Comparison of ENCODE assay signal across 10 cellular contexts in the genomic region with DNA sequence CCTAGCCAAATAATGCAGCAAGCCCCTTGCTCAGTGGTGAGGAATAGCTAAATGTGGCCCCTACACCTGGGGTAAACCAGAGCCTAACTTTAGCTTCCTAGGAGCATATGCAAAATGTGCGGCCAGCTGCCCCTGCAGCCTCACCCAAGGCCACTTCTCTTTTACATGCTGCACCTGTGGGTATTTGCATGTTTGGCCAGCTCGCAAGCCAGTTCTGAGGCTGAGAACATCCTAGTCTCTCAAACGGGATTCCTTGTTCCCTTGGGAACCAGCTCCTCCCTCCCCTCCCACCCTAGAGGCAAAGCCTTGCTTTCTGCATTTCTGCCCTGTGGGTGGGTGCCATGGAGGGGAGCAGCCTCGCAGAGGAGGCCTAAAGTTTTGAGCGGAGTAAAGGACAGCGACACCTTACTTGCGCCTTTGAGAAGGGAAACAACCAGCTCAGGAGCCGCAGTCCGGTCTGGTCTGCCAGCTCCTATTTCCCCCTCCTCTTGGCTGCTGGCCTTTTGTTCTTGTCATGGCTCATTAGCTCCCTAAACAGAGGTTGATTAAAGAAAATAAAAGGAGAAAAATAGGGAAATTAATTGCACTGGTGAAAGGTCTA.
A peak's percentile ranks its signal among the peaks of the same experiment; 100 is the strongest.
DNase-seq lines count a peak whose midpoint lies in the region; ATAC-seq and TF ChIP-seq lines count a peak whose summit lies in the region.
"Had no signal": no experiment of that assay in that cellular context is flagged by ENCODE, and none has a peak within 500 bp of the region (broad histone marks: within the 10 kb centered on the region; RNA-seq: fewer than 3 reads in every experiment).

No MANE protein-coding gene starts in this region.

- H3K36me3 ChIP-seq in brain microvascular endothelial cell (replicated peaks) = no peaks in the 10 kb centered on the region

- no peak for TF ChIP-seq CTCF in RWPE1 (conservative IDR thresholded peaks at IDR 0.05; ENCODE audit: low read depth)
- no peak for TF ChIP-seq CTCF in brain microvascular endothelial cell (IDR thresholded peaks at IDR 0.05; ENCODE audit: low read depth, low read length, missing control alignments)
- no peak for TF ChIP-seq CTCF in CD14-positive monocyte (IDR thresholded peaks at IDR 0.05)

- in situ Hi-C loops in brain microvascular endothelial cell (cut with HindIII; ENCODE audit: low pct_ligation_motif_present, low sequenced_read_pairs) = no loop called here

- H3K4me1 Mint-ChIP-seq in CD14-positive monocyte = no peaks in the 10 kb centered on the region
- H3K4me1 Mint-ChIP-seq: activated naive CD8-positive, alpha-beta T cell treated with anti-CD3 and anti-CD28 coated beads, Interleukin-2, amount 10 ng/mL, durations not matched to agents 7 days and 5 days had no signal

- H3K4me3 ChIP-seq in brain microvascular endothelial cell (ENCODE audit: low read depth, low read length) = no peak overlapping the region

- ATAC-seq in GM18517 (IDR thresholded peaks at IDR 0.05; ENCODE audit: unreplicated experiment) (peak; percentile 80), GM21737 (IDR thresholded peaks at IDR 0.05; ENCODE audit: unreplicated experiment) (peak; percentile 64), HG03565 (IDR thresholded peaks at IDR 0.05; ENCODE audit: unreplicated experiment) (peak; percentile 81)

- peaks cover 0 to 1% (median 0%) of the 10 kb centered on the region in 7 donors for H3K9me3 Mint-ChIP-seq in CD14-positive monocyte
- H3K9me3 Mint-ChIP-seq: activated naive CD8-positive, alpha-beta T cell treated with anti-CD3 and anti-CD28 coated beads, Interleukin-2, amount 10 ng/mL, durations not matched to agents 7 days and 5 days had no signal

- no peaks in the 10 kb centered on the region for H3K36me3 Mint-ChIP-seq in CD14-positive monocyte
- H3K36me3 Mint-ChIP-seq: activated naive CD8-positive, alpha-beta T cell treated with anti-CD3 and anti-CD28 coated beads, Interleukin-2, amount 10 ng/mL, durations not matched to agents 7 days and 5 days had no signal

- POLR2A ChIA-PET in RWPE1 (lab: Yijun Ruan, JAX; ENCODE audit: low non-redundant PET) = no interaction called here

- intact Hi-C loops in CD14-positive monocyte (cut with micrococcal nuclease) = no loop called here

- no peak overlapping the region for H3K27ac Mint-ChIP-seq in CD14-positive monocyte
- H3K27ac Mint-ChIP-seq: activated naive CD8-positive, alpha-beta T cell treated with anti-CD3 and anti-CD28 coated beads, Interleukin-2, amount 10 ng/mL, durations not matched to agents 7 days and 5 days had no signal

- no peaks in the 10 kb centered on the region for H3K27me3 ChIP-seq in brain microvascular endothelial cell (replicated peaks)

- no peak overlapping the region for H3K27ac ChIP-seq in RWPE1
- H3K27ac ChIP-seq in brain microvascular endothelial cell = no peak overlapping the region

- peaks cover 0 to 3% (median 2%) of the 10 kb centered on the region in 3 donors for H3K27me3 Mint-ChIP-seq in CD14-positive monocyte (ENCODE audit: low read depth in 3 of 3)
- H3K27me3 Mint-ChIP-seq: activated naive CD8-positive, alpha-beta T cell treated with anti-CD3 and anti-CD28 coated beads, Interleukin-2, amount 10 ng/mL, durations not matched to agents 7 days and 5 days had no signal

- CTCF ChIA-PET in RWPE1 (lab: Yijun Ruan, JAX) = no interaction called here

- H3K4me3 Mint-ChIP-seq in CD14-positive monocyte = no peak overlapping the region
- H3K4me3 Mint-ChIP-seq: activated naive CD8-positive, alpha-beta T cell treated with anti-CD3 and anti-CD28 coated beads, Interleukin-2, amount 10 ng/mL, durations not matched to agents 7 days and 5 days had no signal

- DNase-seq in iPS DF 4.7 (ENCODE audit: extremely low read depth, low spot score) (peak; percentile 46), RWPE1 (ENCODE audit: low spot score) (no peak), brain microvascular endothelial cell (no peak), CD14-positive monocyte (ENCODE audit: low spot score) (no peak), midbrain (lab: John Stamatoyannopoulos, UW) (no peak)
- DNase-seq: activated naive CD8-positive, alpha-beta T cell treated with anti-CD3 and anti-CD28 coated beads, Interleukin-2, amount 10 ng/mL, durations not matched to agents 7 days and 5 days; GF-D8 had no signal
